Comparison of ENCODE assay signal across 8 cellular contexts in the genomic region with DNA sequence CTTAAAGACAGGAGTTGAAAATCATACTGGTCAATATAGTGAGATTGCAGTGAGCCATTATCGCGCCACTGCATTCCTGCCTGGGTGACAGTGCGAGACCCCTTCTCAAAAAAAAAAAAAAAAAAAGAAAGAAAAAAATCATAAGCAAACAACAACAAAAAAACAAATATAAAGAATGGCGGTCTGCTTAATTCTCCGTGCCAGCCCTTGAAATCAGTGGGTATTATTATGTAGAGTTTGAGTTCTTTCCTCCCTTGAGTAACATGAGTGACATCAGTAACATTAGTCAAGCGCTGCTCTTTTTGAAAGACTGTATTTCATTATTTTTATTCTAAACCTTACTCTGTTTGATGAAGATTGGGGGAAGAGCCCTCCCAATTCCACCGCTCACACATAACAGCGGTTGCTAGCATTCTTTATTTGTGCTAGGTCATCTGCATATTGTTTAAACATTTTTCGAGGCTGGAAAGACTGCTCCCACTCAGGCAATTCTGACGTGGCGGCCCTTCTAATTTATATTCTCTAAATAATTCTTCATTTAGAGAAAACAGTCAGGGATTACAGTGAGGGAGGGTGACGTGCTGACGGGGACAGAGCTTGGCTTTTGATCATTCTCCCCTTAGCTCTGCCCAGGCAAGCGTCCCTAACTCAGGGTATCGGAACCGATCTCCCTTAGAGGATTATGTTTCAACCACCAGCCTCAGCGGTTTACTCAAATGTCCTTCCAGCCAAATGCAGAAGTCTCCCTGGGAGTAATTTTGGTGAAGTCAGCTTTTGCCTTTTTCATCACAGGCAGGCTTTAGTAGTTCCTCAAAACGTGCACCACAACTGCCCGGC. TPM values are rescaled to one million over a fixed set of nuclear protein-coding genes. Genes with fewer than 3 reads are reported as not detected.
DNase-seq lines count a peak whose midpoint lies in the region; ATAC-seq and TF ChIP-seq lines count a peak whose summit lies in the region.

No MANE protein-coding gene starts in this region.

- intact Hi-C loops in activated CD4-positive, alpha-beta T cell treated with anti-CD3 and anti-CD28 coated beads for 36 hours (cut with DNase I, micrococcal nuclease) = loop anchor here (1.0 to 10.0 kb wide), 9 partner anchors 68 to 409 kb away; a partner anchor contains a TSS
- intact Hi-C loops in thyroid gland (cut with DNase I) = no loop called here

- peak overlapping the region; percentile 95 for H3K9ac ChIP-seq in KMS-11

- 4 to 18% methylated on average over 15 to 16 of the region's 19 CpGs for WGBS in ectodermal cell, 2 experiments
- 23 to 24% methylated on average over 19 of the region's 19 CpGs for WGBS in thyroid gland, 2 donors

- TF ChIP-seq CTCF in KMS-11 (conservative IDR thresholded peaks at IDR 0.05; ENCODE audit: low read depth, low read length) = no peak
- no peak for TF ChIP-seq CTCF in thyroid gland (IDR thresholded peaks at IDR 0.05)

- H3K27ac Mint-ChIP-seq in activated CD4-positive, alpha-beta T cell treated with anti-CD3 and anti-CD28 coated beads for 36 hours = peak overlapping the region; percentile 98
- H3K27ac Mint-ChIP-seq in T-helper 17 cell = peak overlapping the region; percentile 99

- H3K79me2 ChIP-seq in KMS-11 (ENCODE audit: insufficient read depth, low read depth) = peaks cover 37% of the 10 kb centered on the region

- no peaks in the 10 kb centered on the region for H3K9me3 ChIP-seq in T-helper 17 cell (ENCODE audit: control insufficient read depth, low read length, poor library complexity, severe bottlenecking)
- H3K9me3 ChIP-seq in ectodermal cell (ENCODE audit: control insufficient read depth, low read length) = no peaks in the 10 kb centered on the region
- H3K9me3 ChIP-seq in mononuclear cell (ENCODE audit: low read depth, low read length) = no peaks in the 10 kb centered on the region
- H3K9me3 ChIP-seq in thyroid gland = no peaks in the 10 kb centered on the region

- H3K27me3 Mint-ChIP-seq in activated CD4-positive, alpha-beta T cell treated with anti-CD3 and anti-CD28 coated beads for 36 hours = no peaks in the 10 kb centered on the region
- H3K27me3 Mint-ChIP-seq in T-helper 17 cell = no peaks in the 10 kb centered on the region

- H3K4me2 ChIP-seq in KMS-11 = peak overlapping the region; percentile 67

- no peak for TF ChIP-seq POLR2A in thyroid gland (IDR thresholded peaks at IDR 0.05)

- H3K36me3 Mint-ChIP-seq in activated CD4-positive, alpha-beta T cell treated with anti-CD3 and anti-CD28 coated beads for 36 hours (ENCODE audit: low read depth) = peaks cover 5% of the 10 kb centered on the region
- H3K36me3 Mint-ChIP-seq in T-helper 17 cell (ENCODE audit: low read depth) = peaks cover 2% of the 10 kb centered on the region

- H3K4me3 Mint-ChIP-seq in activated CD4-positive, alpha-beta T cell treated with anti-CD3 and anti-CD28 coated beads for 36 hours = peak overlapping the region; percentile 97
- H3K4me3 Mint-ChIP-seq in T-helper 17 cell = peak overlapping the region; percentile 99

- peak; percentile 17 for ATAC-seq in activated CD4-positive, alpha-beta T cell treated with anti-CD3 and anti-CD28 coated beads for 36 hours
- ATAC-seq in T-helper 17 cell = peak; percentile 1
- ATAC-seq in HG02884 (IDR thresholded peaks at IDR 0.05; ENCODE audit: unreplicated experiment) = no peak

- H3K4me3 ChIP-seq in KMS-11 (IDR thresholded peaks at IDR 0.05; ENCODE audit: insufficient read depth, low read depth, low read length) = peak overlapping the region; percentile 37
- H3K4me3 ChIP-seq in ectodermal cell (ENCODE audit: insufficient read depth, low read depth, low read length) = peak overlapping the region; percentile 95
- peak overlapping the region; percentile 79 for H3K4me3 ChIP-seq in mononuclear cell (ENCODE audit: low read length)
- H3K4me3 ChIP-seq in thyroid gland (replicated peaks in 1 of 3) = peak overlapping the region; percentile 13 to 96 (median 92)

- H3K27me3 ChIP-seq in KMS-11 (ENCODE audit: insufficient read depth, low read depth) (no peaks in the 10 kb centered on the region), ectodermal cell (ENCODE audit: control insufficient read depth, insufficient read depth, low read length, poor library complexity, severe bottlenecking) (no peaks in the 10 kb centered on the region), mononuclear cell (ENCODE audit: insufficient read depth, low read length) (no peaks in the 10 kb centered on the region), thyroid gland (no peaks in the 10 kb centered on the region)

- H4K20me1 ChIP-seq in KMS-11 (ENCODE audit: insufficient read depth) = peaks cover 23% of the 10 kb centered on the region

- H2AFZ ChIP-seq in KMS-11 (ENCODE audit: low read depth) = peak overlapping the region; percentile 82

- CTCF ChIA-PET in activated CD4-positive, alpha-beta T cell treated with anti-CD3 and anti-CD28 coated beads for 36 hours (lab: Charles Lee) = interaction anchor here (1.1 to 1.5 kb wide), 3 partner anchors 10 to 72 kb away, joined by 3 to 4 read pairs (median 4); no protein-coding TSS in a partner anchor

- peak; percentile 63 for DNase-seq in activated CD4-positive, alpha-beta T cell treated with anti-CD3 and anti-CD28 coated beads for 36 hours
- no peak for DNase-seq in activated CD4-positive, alpha-beta T cell treated with anti-CD3 and anti-CD28 coated beads for 1 hour
- DNase-seq in T-helper 17 cell (no peak), thyroid gland (peak in 1 of 2 donors; percentile 26)

- peaks cover 34% of the 10 kb centered on the region for H3K4me1 ChIP-seq in KMS-11 (ENCODE audit: low read depth, poor library complexity, severe bottlenecking)
- H3K4me1 ChIP-seq in ectodermal cell (ENCODE audit: control insufficient read depth, insufficient read depth, low read length) = peaks cover 7% of the 10 kb centered on the region
- H3K4me1 ChIP-seq in mononuclear cell (ENCODE audit: insufficient read depth, low read length) = peaks cover 21% of the 10 kb centered on the region
- H3K4me1 ChIP-seq in thyroid gland = peaks cover 3 to 18% of the 10 kb centered on the region in 2 donors

- POLR2A ChIA-PET in activated CD4-positive, alpha-beta T cell treated with anti-CD3 and anti-CD28 coated beads for 36 hours (lab: Charles Lee) = interaction anchor here (0.5 to 1.9 kb wide), 6 partner anchors 12 to 332 kb away, joined by 3 to 11 read pairs (median 4); a partner anchor contains a TSS

- H3K9me3 Mint-ChIP-seq in activated CD4-positive, alpha-beta T cell treated with anti-CD3 and anti-CD28 coated beads for 36 hours (ENCODE audit: low read depth) = no peaks in the 10 kb centered on the region

- H3K4me1 Mint-ChIP-seq in activated CD4-positive, alpha-beta T cell treated with anti-CD3 and anti-CD28 coated beads for 36 hours = peaks cover 33% of the 10 kb centered on the region
- peaks cover 22% of the 10 kb centered on the region for H3K4me1 Mint-ChIP-seq in T-helper 17 cell

- H3K36me3 ChIP-seq in KMS-11 (ENCODE audit: insufficient read depth) (no peaks in the 10 kb centered on the region), ectodermal cell (ENCODE audit: control insufficient read depth, insufficient read depth, low read length) (no peaks in the 10 kb centered on the region), thyroid gland (no peaks in the 10 kb centered on the region)

- peak overlapping the region; percentile 98 for H3K27ac ChIP-seq in KMS-11
- H3K27ac ChIP-seq in ectodermal cell (ENCODE audit: insufficient read depth, low read depth, low read length, poor library complexity, severe bottlenecking) = peak overlapping the region; percentile 99
- peak overlapping the region; percentile 95 to 98 (median 96) for H3K27ac ChIP-seq in thyroid gland

RNA-seq across cellular contexts. Expression of a gene that starts 0.9 kb away (rescaled TPM):
- total RNA-seq in activated CD4-positive, alpha-beta T cell treated with anti-CD3 and anti-CD28 coated beads for 36 hours = 10 to 100 TPM; 67.3 to 92.2 TPM
- total RNA-seq in T-helper 17 cell (100 to 1,000 TPM; 156 to 198 TPM), mononuclear cell (140 TPM), thyroid gland (100 to 1,000 TPM; 105 to 296 (median 213) TPM)
- 124 TPM for polyA plus RNA-seq in ectodermal cell (2013, experiment 1 of 4)
- polyA plus RNA-seq in ectodermal cell (2013, experiment 2 of 4) = 133 TPM
- polyA plus RNA-seq in ectodermal cell (2013, experiment 3 of 4) = 97.1 TPM
- polyA plus RNA-seq in ectodermal cell (2013, experiment 4 of 4) = 108 TPM

RNA-seq across cellular contexts. Expression of a gene that starts 44.9 kb away (rescaled TPM):
- under 1 TPM; 0.46 to 0.66 TPM for total RNA-seq in activated CD4-positive, alpha-beta T cell treated with anti-CD3 and anti-CD28 coated beads for 36 hours
- under 1 TPM; 0.22 to 0.39 TPM for total RNA-seq in T-helper 17 cell
- polyA plus RNA-seq in ectodermal cell (2013, experiment 1 of 4) = 18.0 TPM
- 18.1 TPM for polyA plus RNA-seq in ectodermal cell (2013, experiment 2 of 4)
- polyA plus RNA-seq in ectodermal cell (2013, experiment 3 of 4) = 18.5 TPM
- polyA plus RNA-seq in ectodermal cell (2013, experiment 4 of 4) = 19.9 TPM
- 0.10 TPM for total RNA-seq in mononuclear cell
- total RNA-seq in thyroid gland = 10 to 100 TPM; 10.3 to 32.0 (median 23.4) TPM

Comparison
In these comparisons a context has a peak if more than half of its experiments do, and no peak if none do; other contexts are left out.
1. H3K4me3 ChIP-seq: peak in every context shown above with its lines; median percentile 95 in ectodermal cell; 92 in thyroid gland; 79 in mononuclear cell; 37 in KMS-11.
2. RNA of a gene that starts 44.9 kb away (total RNA-seq): 10.3 to 32.0 TPM in thyroid gland; 0.46 to 0.66 TPM in activated CD4-positive, alpha-beta T cell treated with anti-CD3 and anti-CD28 coated beads for 36 hours, 0.22 to 0.39 TPM in T-helper 17 cell and 0.10 TPM in mononuclear cell (single experiment); every median in the first group is over 4 times any median in the second.
3. Peak in every context shown above with its lines, with median percentiles within 50 percentile points of each other: H3K27ac ChIP-seq.